Comparison of ENCODE assay signal across 26 cellular contexts in the genomic region with DNA sequence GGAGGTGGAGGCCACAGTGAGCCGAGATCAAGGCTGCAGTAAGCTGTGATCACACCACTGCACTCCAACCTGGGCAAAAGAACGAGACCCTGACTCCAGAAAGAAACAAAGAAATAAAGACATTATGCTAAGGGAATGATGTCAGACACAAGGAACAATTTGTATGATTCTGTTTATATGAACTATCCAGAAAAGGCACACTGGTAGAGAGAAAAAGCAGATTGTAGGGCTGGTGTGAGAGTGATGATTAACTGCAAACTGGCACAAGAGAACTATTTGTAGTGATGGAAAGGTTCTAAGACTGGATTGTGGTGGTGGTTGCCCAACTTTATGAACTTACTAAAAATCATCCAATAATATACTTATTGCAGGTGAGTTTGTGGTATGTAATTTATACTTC.
"Had no signal": no experiment of that assay in that cellular context is flagged by ENCODE, and none has a peak within 500 bp of the region (broad histone marks: within the 10 kb centered on the region; RNA-seq: fewer than 3 reads in every experiment).

No MANE protein-coding gene starts in this region.

- H3K27me3 ChIP-seq: brain microvascular endothelial cell had no signal

- ATAC-seq: activated T-cell treated with anti-CD3 and anti-CD28 coated beads, Interleukin-2, amount 50 U/mL, for 72 hours; Right ventricle myocardium inferior; T-cell had no signal

- H3K27ac ChIP-seq: brain microvascular endothelial cell had no signal

- H3K36me3 ChIP-seq: brain microvascular endothelial cell had no signal

- H3K4me3 ChIP-seq: SK-N-MC had no signal

- DNase-seq: activated B cell treated with CpG ODN at 0.5 μM for 24 hours; activated CD4-positive, alpha-beta memory T cell treated with anti-CD3 and anti-CD28 coated beads, Interleukin-2, amount 10 ng/mL, durations not matched to agents 7 days and 5 days; activated CD4-positive, alpha-beta T cell treated with anti-CD3 and anti-CD28 coated beads for 1 hour; activated CD4-positive, alpha-beta T cell treated with anti-CD3 and anti-CD28 coated beads, Interleukin-2, amount 50 U/mL, for 1 hour; activated gamma-delta T cell treated with Interleukin-2 at 50 U/mL for 16 hours; activated naive CD4-positive, alpha-beta T cell treated with anti-CD3 and anti-CD28 coated beads, Interleukin-2, amount 10 ng/mL, durations not matched to agents 7 days and 5 days; activated naive CD8-positive, alpha-beta T cell treated with anti-CD3 and anti-CD28 coated beads for 36 hours; activated T-cell treated with anti-CD3 and anti-CD28 coated beads, Interleukin-2, amount 50 U/mL, for 72 hours; brain microvascular endothelial cell; caudate nucleus; KG1; NCI-H1092; NCI-H1417 treated with DMSO at 0.1 percent for 48 hours; NCI-H1694; NCI-H2029; NCI-H2107; NCI-H2171 treated with DMSO at 0.1 percent for 48 hours; NCI-H226; NCI-H526; NCI-H774; RPMI8226; T-cell; T-helper 2 cell; T1000 had no signal
